Comparison of ENCODE assay signal across 35 cellular contexts in genomic region chr17:74831442-74832146, GRCh38. TPM values are rescaled to one million over a fixed set of nuclear protein-coding genes. Genes with fewer than 3 reads are reported as not detected.
DNase-seq lines count a peak whose midpoint lies in the region; ATAC-seq and FAIRE-seq lines count a peak whose summit lies in the region.
"Had no signal": no experiment of that assay in that cellular context is flagged by ENCODE, and none has a peak within 500 bp of the region (broad histone marks: within the 10 kb centered on the region; RNA-seq: fewer than 3 reads in every experiment).

No MANE protein-coding gene starts in this region.

- H3K4me3 ChIP-seq in small intestine (ENCODE audit: low read depth in 1 of 2, low read length in 2 of 2), result no peak overlapping the region
- H3K4me3 ChIP-seq: A549, cardiac muscle cell, colonic mucosa, spleen, stomach had no signal

- H3K27me3 ChIP-seq in small intestine (ENCODE audit: control insufficient read depth in 2 of 2, insufficient read depth in 2 of 2, low read length in 2 of 2), result no peaks in the 10 kb centered on the region
- H3K27me3 ChIP-seq: cardiac muscle cell, colonic mucosa, spleen, stomach had no signal

- 28 to 65% (median 32%) methylated on average over 21 to 22 of the region's 22 CpGs for WGBS in small intestine, 3 donors

- no peak for FAIRE-seq in small intestine (lab: Jason Lieb, UNC)
- FAIRE-seq: A549, astrocyte, H54 had no signal

- H3K27ac ChIP-seq in small intestine (ENCODE audit: low read depth in 1 of 2, low read length in 1 of 2), result no peak overlapping the region
- H3K27ac ChIP-seq: A549, cardiac muscle cell, colonic mucosa, parathyroid adenoma, RWPE1, stomach had no signal

- DNase-seq in NCI-H748 (lab: John Stamatoyannopoulos, UW; ENCODE audit: unreplicated experiment) (peak; percentile 17), NCI-H748 treated with DMSO at 0.1 percent for 48 hours (lab: John Stamatoyannopoulos, UW) (no peak), NCI-H1105 treated with DMSO at 0.1 percent for 48 hours (lab: John Stamatoyannopoulos, UW) (peak; percentile 60), SK-N-DZ (ENCODE audit: low spot score) (peak; percentile 91), small intestine (peak; percentile 58), KG1 (lab: John Stamatoyannopoulos, UW) (no peak)
- DNase-seq: activated CD4-positive, alpha-beta T cell treated with anti-CD3 and anti-CD28 coated beads, Interleukin-2, amount 50 U/mL, for 4 hours; activated CD8-positive, alpha-beta memory T cell treated with anti-CD3 and anti-CD28 coated beads, Interleukin-2, amount 10 ng/mL, durations not matched to agents 7 days and 5 days; activated gamma-delta T cell treated with Interleukin-2 at 50 U/mL for 16 hours; activated naive CD8-positive, alpha-beta T cell treated with anti-CD3 and anti-CD28 coated beads, Interleukin-2, amount 10 ng/mL, durations not matched to agents 7 days and 5 days; activated T-cell treated with anti-CD3 and anti-CD28 coated beads, Interleukin-2, amount 50 U/mL, for 4 hours; CD8-positive, alpha-beta T cell; colonic mucosa; effector CD4-positive, alpha-beta T cell; EL; immature natural killer cell; left cardiac atrium; mammary epithelial cell; MV-4-11; NCI-H187; NCI-H774; OCI-M1; right cardiac atrium; stimulated activated CD8-positive, alpha-beta memory T cell treated with anti-CD3 and anti-CD28 coated beads, Interleukin-4, amount 100 ng/mL, for 48 hours; stomach had no signal

- no peaks in the 10 kb centered on the region for H3K9me3 ChIP-seq in small intestine (ENCODE audit: control insufficient read depth, low read depth)
- H3K9me3 ChIP-seq: A549, colonic mucosa, spleen, stomach had no signal

- ATAC-seq in HG02571 (IDR thresholded peaks at IDR 0.05; ENCODE audit: unreplicated experiment), result no peak
- ATAC-seq in HG02840 (IDR thresholded peaks at IDR 0.05; ENCODE audit: low FRiP score, unreplicated experiment), result no peak
- ATAC-seq: A549; activated CD4-positive, CD25-positive, alpha-beta regulatory T cell treated with anti-CD3 and anti-CD28 coated beads, Interleukin-2, amount 50 U/mL, for 24 hours; activated CD8-positive, alpha-beta memory T cell treated with anti-CD3 and anti-CD28 coated beads, Interleukin-2, amount 10 ng/mL, durations not matched to agents 7 days and 5 days; activated T-cell treated with anti-CD3 and anti-CD28 coated beads, Interleukin-2, amount 50 U/mL, for 4 hours; CD8-positive, alpha-beta T cell; left cardiac atrium; right cardiac atrium had no signal

- H3K36me3 ChIP-seq in small intestine (ENCODE audit: control insufficient read depth in 2 of 2, insufficient read depth in 2 of 2, low read length in 2 of 2), result no peaks in the 10 kb centered on the region
- H3K36me3 ChIP-seq: cardiac muscle cell, colonic mucosa had no signal

- no peaks in the 10 kb centered on the region for H3K4me1 ChIP-seq in small intestine (ENCODE audit: control insufficient read depth in 2 of 2, insufficient read depth in 1 of 2, low read depth in 1 of 2, low read length in 1 of 2)
- H3K4me1 ChIP-seq: A549, colonic mucosa, parathyroid adenoma, stomach had no signal

RNA-seq across cellular contexts. Expression of gene GRIN2C, which starts 28.1 kb away (rescaled TPM):
- 0.20 and 0.24 TPM in 2 replicates for polyA plus RNA-seq in SK-N-DZ (2014; cell fraction: cytosol; rRNA removed)
- polyA plus RNA-seq in SK-N-DZ (2014; cell fraction: nucleus; rRNA removed), result 1.0 TPM in 1 of 2 replicates, not detected in the other
- under 1 TPM in 1 of 3 donors, not detected in 2; 0.37 TPM for polyA plus RNA-seq in small intestine
- polyA plus RNA-seq: mammary epithelial cell had no signal

RNA-seq across cellular contexts. Expression of gene FDXR, which starts 41.2 kb away (rescaled TPM):
- 12.8 and 14.1 TPM in 2 replicates for polyA plus RNA-seq in SK-N-DZ (2014; cell fraction: cytosol; rRNA removed)
- polyA plus RNA-seq in SK-N-DZ (2014; cell fraction: nucleus; rRNA removed), result 11.5 and 18.8 TPM in 2 replicates
- polyA plus RNA-seq in small intestine, result 10 to 100 TPM; 12.4 to 16.6 (median 12.5) TPM

RNA-seq across cellular contexts. Expression of gene NAT9, which starts 55.4 kb away (rescaled TPM):
- polyA plus RNA-seq in SK-N-DZ (2014; cell fraction: cytosol; rRNA removed), result 71.2 and 88.7 TPM in 2 replicates
- 564 and 609 TPM in 2 replicates for polyA plus RNA-seq in SK-N-DZ (2014; cell fraction: nucleus; rRNA removed)
- 10 to 100 TPM; 12.4 to 28.3 (median 16.3) TPM for polyA plus RNA-seq in small intestine

Comparison
In these comparisons a context has a peak if more than half of its experiments do, and no peak if none do; other contexts are left out.
1. DNase-seq: peak in NCI-H748 (single experiment), NCI-H1105 treated with DMSO at 0.1 percent for 48 hours (single experiment), SK-N-DZ (single experiment) and small intestine (single experiment); none in NCI-H748 treated with DMSO at 0.1 percent for 48 hours (single experiment) and KG1 (single experiment).